5 cellular contexts compared by ENCODE assay signal in the genomic region with DNA sequence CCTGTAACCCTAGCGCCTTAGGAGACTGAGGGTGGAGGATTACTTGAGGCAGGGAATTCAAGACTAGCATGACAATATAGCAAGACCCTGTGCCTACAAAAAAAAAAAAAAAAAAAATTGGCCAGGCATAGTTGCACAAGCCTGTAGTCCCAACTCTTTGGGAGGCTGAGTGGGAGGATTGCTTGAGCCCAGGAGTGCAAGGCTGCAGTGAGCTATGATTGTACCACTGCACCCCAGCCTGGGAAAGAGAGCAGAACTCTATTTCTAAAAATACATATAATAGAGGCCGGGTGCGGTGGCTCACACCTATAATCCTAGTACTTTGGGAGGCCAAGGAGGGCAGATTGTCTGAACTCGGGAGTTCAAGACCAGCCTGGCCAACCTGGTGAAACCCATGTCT.
"Had no signal": no experiment of that assay in that cellular context is flagged by ENCODE, and none has a peak within 500 bp of the region (broad histone marks: within the 10 kb centered on the region; RNA-seq: fewer than 3 reads in every experiment).

No MANE protein-coding gene starts in this region.

- H3K27ac ChIP-seq: HL-60 had no signal

- ATAC-seq: HepG2, K562 had no signal

- H3K4me3 ChIP-seq: K562 had no signal

- DNase-seq: IMR-90, KBM-7 had no signal
